Comparison of ENCODE assay signal across 8 cellular contexts in genomic region chr5:131169810-131170539, GRCh38. TPM values are rescaled to one million over a fixed set of nuclear protein-coding genes. Genes with fewer than 3 reads are reported as not detected.
DNase-seq lines count a peak whose midpoint lies in the region; ATAC-seq and TF ChIP-seq lines count a peak whose summit lies in the region.

No MANE protein-coding gene starts in this region.

- no peak overlapping the region for H2AFZ ChIP-seq in HCT116 (ENCODE audit: low read depth, low read length, poor library complexity, severe bottlenecking)

- CTCF ChIA-PET in HCT116 (lab: Charles Lee) = no interaction called here

- H3K27ac ChIP-seq in HCT116 (ENCODE audit: low read depth, low read length) (peak overlapping the region; percentile 6; the same call in 1 of the 2 replicates), breast epithelium (peak overlapping the region; percentile 79 to 88)

- ATAC-seq in HCT116 (no peak), GM21526 (IDR thresholded peaks at IDR 0.05; ENCODE audit: low FRiP score, unreplicated experiment) (no peak)

- H3K4me3 ChIP-seq in HCT116 (replicated peaks in 1 of 2; ENCODE audit: low read depth in 1 of 2, low read length in 2 of 2) = peak overlapping the region; percentile 59 to 73
- peak overlapping the region; percentile 53 to 82 (median 69) for H3K4me3 ChIP-seq in breast epithelium
- H3K4me3 ChIP-seq in mononuclear cell (ENCODE audit: low read length) = peak overlapping the region; percentile 50

- BruUV-seq in HCT116 (replicated peaks; lab: Mats Ljungman, UMichigan) = TSS peak; percentile 93

- no peaks in the 10 kb centered on the region for H3K9me2 ChIP-seq in HCT116 (ENCODE audit: insufficient read depth)

- TF ChIP-seq RAD21 in HCT116 (IDR thresholded peaks at IDR 0.05; ENCODE audit: low read depth) = no peak

- DNase-seq in A172 (ENCODE audit: low spot score) (peak; percentile 3), HCT116 (ENCODE audit: low read depth, low spot score) (no peak), breast epithelium (ENCODE audit: low spot score in 2 of 2) (no peak), NCI-H2171 (lab: John Stamatoyannopoulos, UW) (no peak), activated gamma-delta T cell (lab: John Stamatoyannopoulos, UW) (no peak), DMS153 treated with DMSO at 0.1 percent for 48 hours (lab: John Stamatoyannopoulos, UW; ENCODE audit: unreplicated experiment) (no peak)

- no peak for TF ChIP-seq CTCF in HCT116 (IDR thresholded peaks at IDR 0.05 in 2 of 3, conservative IDR thresholded peaks at IDR 0.05 in 1 of 3; ENCODE audit: borderline replicate concordance in 1 of 3, insufficient read depth in 1 of 3, low read depth in 2 of 3, low read length in 2 of 3)
- TF ChIP-seq CTCF in breast epithelium (IDR thresholded peaks at IDR 0.05) = no peak

- H3K9me3 ChIP-seq in HCT116 (ENCODE audit: control insufficient read depth in 1 of 2, insufficient read depth in 1 of 2, low read depth in 1 of 2, low read length in 2 of 2) (no peaks in the 10 kb centered on the region), breast epithelium (no peaks in the 10 kb centered on the region), mononuclear cell (ENCODE audit: low read depth, low read length) (no peaks in the 10 kb centered on the region)

- H3K27me3 ChIP-seq in HCT116 (ENCODE audit: insufficient read depth, low read length) (no peaks in the 10 kb centered on the region), breast epithelium (no peaks in the 10 kb centered on the region), mononuclear cell (ENCODE audit: insufficient read depth, low read length) (no peaks in the 10 kb centered on the region)

- RAD21 ChIA-PET in HCT116 (lab: Charles Lee; ENCODE audit: low non-redundant PET in 1 of 2, low total read pairs in 2 of 2, uncharacterized antibody in 2 of 2, unreplicated experiment in 2 of 2) = no interaction called here

- H3K4me2 ChIP-seq in HCT116 (ENCODE audit: low read length) = peak overlapping the region; percentile 91

- intact Hi-C loops in HCT116 (cut with micrococcal nuclease) = loop anchor here (1.0 kb wide), 1 partner anchor 93 kb away; no protein-coding TSS in a partner anchor
- intact Hi-C loops in breast epithelium (cut with DNase I; ENCODE audit: low total_unique reads) = loop anchor here (5.0 kb wide), 1 partner anchor 487 kb away; no protein-coding TSS in a partner anchor

- H3K79me2 ChIP-seq in HCT116 (ENCODE audit: insufficient read depth, low read length) = peaks cover 24% of the 10 kb centered on the region

- H3K36me3 ChIP-seq in HCT116 (ENCODE audit: control insufficient read depth in 1 of 2, insufficient read depth in 2 of 2, low read length in 2 of 2) = no peaks in the 10 kb centered on the region
- no peaks in the 10 kb centered on the region for H3K36me3 ChIP-seq in breast epithelium

- TF ChIP-seq POLR2A in HCT116 (IDR thresholded peaks at IDR 0.05; ENCODE audit: borderline replicate concordance, extremely low read depth, insufficient read depth, insufficient read length) (no peak), breast epithelium (IDR thresholded peaks at IDR 0.05) (no peak)

- POLR2A ChIA-PET in HCT116 (lab: Charles Lee) = no interaction called here

- H3K9ac ChIP-seq in HCT116 (ENCODE audit: low read length) = peak overlapping the region; percentile 72

- H4K20me1 ChIP-seq in HCT116 (ENCODE audit: insufficient read depth) = no peaks in the 10 kb centered on the region

- H3K4me1 ChIP-seq in HCT116 (ENCODE audit: control insufficient read depth in 1 of 2, insufficient read depth in 2 of 2, low read length in 2 of 2) (peaks cover 0 to 20% of the 10 kb centered on the region in 2 experiments; a peak in 2 of 4 replicates), breast epithelium (peaks cover 0 to 4% of the 10 kb centered on the region in 2 donors), mononuclear cell (ENCODE audit: insufficient read depth, low read length) (peaks cover 24% of the 10 kb centered on the region)

TF ChIP-seq in HCT116, 20 proteins besides CTCF, POLR2A, EP300 and RAD21:
- TF ChIP-seq JUND (IDR thresholded peaks at IDR 0.05) (no peak), REST (IDR thresholded peaks at IDR 0.05; ENCODE audit: low read depth) (no peak), SRF (IDR thresholded peaks at IDR 0.05; ENCODE audit: low read depth) (no peak), ELF1 (IDR thresholded peaks at IDR 0.05; ENCODE audit: borderline replicate concordance, low read depth) (no peak), EZH2phosphoT487 (IDR thresholded peaks at IDR 0.05; ENCODE audit: borderline replicate concordance) (no peak), EGR1 (IDR thresholded peaks at IDR 0.05; ENCODE audit: low read depth) (no peak), FOSL1 (IDR thresholded peaks at IDR 0.05; ENCODE audit: low read depth) (no peak), ZNF274 (IDR thresholded peaks at IDR 0.05; ENCODE audit: low read depth, low read length) (no peak), SP1 (IDR thresholded peaks at IDR 0.05; ENCODE audit: low read depth) (no peak), POLR2AphosphoS5 (IDR thresholded peaks at IDR 0.05; ENCODE audit: low read depth, low read length) (no peak), ZBTB33 (IDR thresholded peaks at IDR 0.05; ENCODE audit: extremely low read depth, insufficient replicate concordance, low read length) (no peak), ZFX (IDR thresholded peaks at IDR 0.05) (no peak), CEBPB (IDR thresholded peaks at IDR 0.05; ENCODE audit: low read depth) (no peak), EZH2 (IDR thresholded peaks at IDR 0.05) (no peak)

RNA-seq across cellular contexts. Expression of gene LYRM7, which starts 0.8 kb away (rescaled TPM):
- total RNA-seq in A172 (2014; rRNA removed; shearing (Covaris generic)) = 7.0 and 9.8 TPM in 2 replicates
- total RNA-seq in HCT116 (2021; ENCODE audit: unreplicated experiment) = 14.4 TPM
- polyA plus RNA-seq in HCT116 (2012) = 1.1 and 1.6 TPM in 2 replicates
- total RNA-seq in breast epithelium = 10 to 100 TPM in 2 of 3 donors, 1 to 10 TPM in 1; 5.9 to 20.3 (median 15.8) TPM
- total RNA-seq in mononuclear cell = 6.7 TPM

RNA-seq across cellular contexts. Expression of gene HINT1, which starts 4.9 kb away (rescaled TPM):
- total RNA-seq in A172 (2014; rRNA removed; shearing (Covaris generic)) = 540 and 574 TPM in 2 replicates
- total RNA-seq in HCT116 (2021; ENCODE audit: unreplicated experiment) (222 TPM), breast epithelium (100 to 1,000 TPM; 161 to 217 (median 214) TPM), mononuclear cell (201 TPM)
- polyA plus RNA-seq in HCT116 (2012) = 346 and 354 TPM in 2 replicates
